ENCODE assay signal across 18 cellular contexts in genomic region chr12:53074290-53074998, GRCh38. TPM values are rescaled to one million over a fixed set of nuclear protein-coding genes. Genes with fewer than 3 reads are reported as not detected.
DNase-seq lines count a peak whose midpoint lies in the region; ATAC-seq and TF ChIP-seq lines count a peak whose summit lies in the region.
"Had no signal": no experiment of that assay in that cellular context is flagged by ENCODE, and none has a peak within 500 bp of the region (broad histone marks: within the 10 kb centered on the region; RNA-seq: fewer than 3 reads in every experiment).

No MANE protein-coding gene starts in this region.

- H3K36me3 Mint-ChIP-seq in endodermal cell (ENCODE audit: low read depth) = peaks cover 47% of the 10 kb centered on the region

- H3K79me2 ChIP-seq in PC-3 (ENCODE audit: low read length) = peaks cover 20% of the 10 kb centered on the region

- DNase-seq in cardiac septum (ENCODE audit: low spot score) = peak; percentile 66
- no peak for DNase-seq in Right ventricle myocardium superior
- DNase-seq in endodermal cell = peak; percentile 34
- DNase-seq in ovary = peak in 3 of 5 donors; percentile 20 to 39 (median 23)
- DNase-seq in upper lobe of right lung = peak; percentile 55
- DNase-seq in PC-3 = no peak
- no peak for DNase-seq in EL
- DNase-seq: activated CD4-positive, alpha-beta T cell treated with anti-CD3 and anti-CD28 coated beads for 48 hours; amygdala; kidney glomerular epithelial cell; NCI-H1417 treated with DMSO at 0.1 percent for 48 hours; NCI-H345 had no signal

- intact Hi-C loops in cardiac septum (cut with DNase I) = no loop called here
- intact Hi-C loops in Right ventricle myocardium superior (cut with DNase I) = no loop called here
- intact Hi-C loops in ovary (cut with DNase I) = no loop called here
- intact Hi-C loops in upper lobe of right lung (cut with DNase I) = no loop called here
- intact Hi-C loops in PC-3 (cut with micrococcal nuclease) = no loop called here

- H3K4me2 ChIP-seq in PC-3 (ENCODE audit: low read length) = no peak overlapping the region

- TF ChIP-seq POLR2A in ovary (IDR thresholded peaks at IDR 0.05) = no peak

- POLR2A ChIA-PET in PC-3 (lab: Charles Lee; ENCODE audit: unreplicated experiment) = no interaction called here

- H3K4me1 Mint-ChIP-seq in endodermal cell = peaks cover 33% of the 10 kb centered on the region

- CTCF ChIA-PET in PC-3 (lab: Charles Lee) = interaction anchor here (0.6 kb wide), 1 partner anchor 30 kb away, joined by 4 read pairs; no protein-coding TSS in a partner anchor

- H3F3A ChIP-seq in PC-3 (ENCODE audit: low read length, unreplicated experiment) = no peaks in the 10 kb centered on the region

- H3K9ac ChIP-seq in endodermal cell (ENCODE audit: extremely low read depth, low read length, poor library complexity, severe bottlenecking) (no peak overlapping the region), PC-3 (ENCODE audit: low read length) (no peak overlapping the region)

- H3K4me3 Mint-ChIP-seq in endodermal cell = no peak overlapping the region

- no peaks in the 10 kb centered on the region for H3K9me2 ChIP-seq in PC-3 (replicated peaks; ENCODE audit: low read length)

- no peaks in the 10 kb centered on the region for H3K9me3 Mint-ChIP-seq in endodermal cell

- no peak overlapping the region for H3K27ac ChIP-seq in endodermal cell (ENCODE audit: low read depth, low read length)
- peak overlapping the region; percentile 24 to 36 for H3K27ac ChIP-seq in ovary
- no peak overlapping the region for H3K27ac ChIP-seq in upper lobe of right lung
- H3K27ac ChIP-seq in PC-3 (ENCODE audit: low read length) = no peak overlapping the region
- H3K27ac ChIP-seq: epithelial cell of prostate, SJSA1 had no signal

- H3K27me3 ChIP-seq in endodermal cell (ENCODE audit: control insufficient read depth, insufficient read depth, low read length, poor library complexity, severe bottlenecking) (no peaks in the 10 kb centered on the region), ovary (no peaks in the 10 kb centered on the region), upper lobe of right lung (no peaks in the 10 kb centered on the region), PC-3 (ENCODE audit: low read length) (no peaks in the 10 kb centered on the region)
- H3K27me3 ChIP-seq: SJSA1 had no signal

- no TSS peak for BruUV-seq in PC-3 (replicated peaks; lab: Mats Ljungman, UMichigan)

- H3K36me3 ChIP-seq in endodermal cell (ENCODE audit: control insufficient read depth, insufficient read depth, low read length) (peaks cover 45% of the 10 kb centered on the region), ovary (no peaks in the 10 kb centered on the region), upper lobe of right lung (peaks cover 33% of the 10 kb centered on the region), PC-3 (ENCODE audit: low read depth, low read length) (peaks cover 5% of the 10 kb centered on the region)

- H3K4me1 ChIP-seq in endodermal cell (ENCODE audit: control insufficient read depth, insufficient read depth, low read length) = peaks cover 10% of the 10 kb centered on the region
- peaks cover 41% of the 10 kb centered on the region for H3K4me1 ChIP-seq in ovary (ENCODE audit: insufficient read depth)
- H3K4me1 ChIP-seq in upper lobe of right lung = peaks cover 56% of the 10 kb centered on the region
- peaks cover 7% of the 10 kb centered on the region for H3K4me1 ChIP-seq in PC-3 (ENCODE audit: insufficient read depth, low read length)

- H3K27ac Mint-ChIP-seq in endodermal cell = no peak overlapping the region
- H3K27ac Mint-ChIP-seq: progenitor cell of endocrine pancreas had no signal

- H4K20me1 ChIP-seq in PC-3 (ENCODE audit: low read length) = no peaks in the 10 kb centered on the region

- WGBS in endodermal cell (ENCODE audit: insufficient coverage in 1 of 2, insufficient read length in 1 of 2), 2 experiments = 90 to 93% methylated on average over 2 to 11 of the region's 11 CpGs
- 88 to 95% (median 93%) methylated on average over 11 of the region's 11 CpGs for WGBS in ovary, 3 donors

- no peak overlapping the region for H2AFZ ChIP-seq in PC-3 (ENCODE audit: low read length)

- H3K9me3 ChIP-seq in endodermal cell (ENCODE audit: control insufficient read depth, low read length) (no peaks in the 10 kb centered on the region), ovary (no peaks in the 10 kb centered on the region), upper lobe of right lung (no peaks in the 10 kb centered on the region), PC-3 (ENCODE audit: low read length) (no peaks in the 10 kb centered on the region)
- H3K9me3 ChIP-seq: SJSA1 had no signal

- ATAC-seq in Right ventricle myocardium superior (ENCODE audit: poor library complexity) (no peak), upper lobe of right lung (no peak), PC-3 (no peak), GM18520 (IDR thresholded peaks at IDR 0.05; ENCODE audit: unreplicated experiment) (no peak)

- TF ChIP-seq CTCF in endodermal cell (conservative IDR thresholded peaks at IDR 0.05) = no peak
- no peak for TF ChIP-seq CTCF in ovary (IDR thresholded peaks at IDR 0.05)
- no peak for TF ChIP-seq CTCF in upper lobe of right lung (IDR thresholded peaks at IDR 0.05)
- TF ChIP-seq CTCF in PC-3 (conservative IDR thresholded peaks at IDR 0.05; ENCODE audit: low read depth, low read length) = no peak

- H3K27me3 Mint-ChIP-seq in endodermal cell (ENCODE audit: insufficient read depth) = no peaks in the 10 kb centered on the region
- H3K27me3 Mint-ChIP-seq: progenitor cell of endocrine pancreas had no signal

- no peak for TF ChIP-seq EP300 in ovary (IDR thresholded peaks at IDR 0.05)

- H3K4me3 ChIP-seq in endodermal cell (ENCODE audit: low read length) = no peak overlapping the region
- no peak overlapping the region for H3K4me3 ChIP-seq in ovary
- no peak overlapping the region for H3K4me3 ChIP-seq in upper lobe of right lung
- no peak overlapping the region for H3K4me3 ChIP-seq in PC-3 (ENCODE audit: low read length)
- H3K4me3 ChIP-seq: SJSA1 had no signal

RNA-seq across cellular contexts. Expression of gene SPRYD3, which starts 4.7 kb away (rescaled TPM):
- total RNA-seq in cardiac septum (63.5 TPM), Right ventricle myocardium superior (37.8 TPM), endodermal cell (10 to 100 TPM; 13.0 to 18.4 TPM), ovary (10 to 100 TPM; 28.5 to 88.1 (median 79.9) TPM), upper lobe of right lung (50.4 TPM), PC-3 (2014; rRNA removed) (18.5 and 24.1 TPM in 2 replicates)
- 6.8 TPM for polyA plus RNA-seq in endodermal cell (2013, experiment 1 of 2)
- 7.2 TPM for polyA plus RNA-seq in endodermal cell (2013, experiment 2 of 2)
- polyA plus RNA-seq in ovary = 10 to 100 TPM; 36.9 to 39.9 TPM

RNA-seq across cellular contexts. Expression of gene IGFBP6, which starts 23.0 kb away (rescaled TPM):
- total RNA-seq in cardiac septum (42.3 TPM), Right ventricle myocardium superior (50.2 TPM), endodermal cell (10 to 100 TPM; 21.7 to 48.4 TPM), ovary (100 to 1,000 TPM in 6 of 7 donors, 10 to 100 TPM in 1; 81.3 to 685 (median 224) TPM), upper lobe of right lung (34.6 TPM), PC-3 (2014; rRNA removed) (256 and 299 TPM in 2 replicates)
- polyA plus RNA-seq in endodermal cell (2013, experiment 1 of 2) = 13.5 TPM
- 23.1 TPM for polyA plus RNA-seq in endodermal cell (2013, experiment 2 of 2)
- polyA plus RNA-seq in ovary = 100 to 1,000 TPM in 1 of 2 donors, 10 to 100 TPM in 1; 78.9 to 112 TPM

RNA-seq across cellular contexts. Expression of gene TNS2, which starts 24.6 kb away (rescaled TPM):
- 99.3 TPM for total RNA-seq in cardiac septum
- total RNA-seq in Right ventricle myocardium superior = 107 TPM
- total RNA-seq in endodermal cell = 10 to 100 TPM; 10.2 to 12.6 TPM
- polyA plus RNA-seq in endodermal cell (2013, experiment 1 of 2) = 9.5 TPM
- 9.6 TPM for polyA plus RNA-seq in endodermal cell (2013, experiment 2 of 2)
- total RNA-seq in ovary = 100 to 1,000 TPM in 6 of 7 donors, 10 to 100 TPM in 1; 88.7 to 255 (median 190) TPM
- polyA plus RNA-seq in ovary = 100 to 1,000 TPM in 1 of 2 donors, 10 to 100 TPM in 1; 66.8 to 161 TPM
- 232 TPM for total RNA-seq in upper lobe of right lung
- 13.1 and 30.3 TPM in 2 replicates for total RNA-seq in PC-3 (2014; rRNA removed)

RNA-seq across cellular contexts. Expression of gene SOAT2, which starts 28.8 kb away (rescaled TPM):
- total RNA-seq in cardiac septum = not detected
- not detected for total RNA-seq in Right ventricle myocardium superior
- under 1 TPM; 0.46 to 0.71 TPM for total RNA-seq in endodermal cell
- polyA plus RNA-seq in endodermal cell (2013, experiment 1 of 2) = 0.28 TPM
- 0.21 TPM for polyA plus RNA-seq in endodermal cell (2013, experiment 2 of 2)
- total RNA-seq in ovary = under 1 TPM in 3 of 7 donors, not detected in 4; 0.17 to 0.72 (median 0.53) TPM
- under 1 TPM; 0.07 to 0.28 TPM for polyA plus RNA-seq in ovary
- not detected for total RNA-seq in upper lobe of right lung
- total RNA-seq in PC-3 (2014; rRNA removed) = 0.07 and 0.86 TPM in 2 replicates
- total RNA-seq: LHCN-M2, SJSA1 had no signal
- polyA plus RNA-seq: AG04450 had no signal

Comparison
In these comparisons a context has a peak if more than half of its experiments do, and no peak if none do; other contexts are left out.
1. DNase-seq: peak in cardiac septum (single experiment), endodermal cell (single experiment), ovary (3 of 5) and upper lobe of right lung (single experiment); none in Right ventricle myocardium superior (single experiment), PC-3 (single experiment) and EL (single experiment).
2. H3K27ac ChIP-seq: peak in ovary (2 of 2); none in endodermal cell (single experiment), upper lobe of right lung (single experiment) and PC-3 (single experiment).